Comparison of ENCODE assay signal across 1 cellular context in the genomic region with DNA sequence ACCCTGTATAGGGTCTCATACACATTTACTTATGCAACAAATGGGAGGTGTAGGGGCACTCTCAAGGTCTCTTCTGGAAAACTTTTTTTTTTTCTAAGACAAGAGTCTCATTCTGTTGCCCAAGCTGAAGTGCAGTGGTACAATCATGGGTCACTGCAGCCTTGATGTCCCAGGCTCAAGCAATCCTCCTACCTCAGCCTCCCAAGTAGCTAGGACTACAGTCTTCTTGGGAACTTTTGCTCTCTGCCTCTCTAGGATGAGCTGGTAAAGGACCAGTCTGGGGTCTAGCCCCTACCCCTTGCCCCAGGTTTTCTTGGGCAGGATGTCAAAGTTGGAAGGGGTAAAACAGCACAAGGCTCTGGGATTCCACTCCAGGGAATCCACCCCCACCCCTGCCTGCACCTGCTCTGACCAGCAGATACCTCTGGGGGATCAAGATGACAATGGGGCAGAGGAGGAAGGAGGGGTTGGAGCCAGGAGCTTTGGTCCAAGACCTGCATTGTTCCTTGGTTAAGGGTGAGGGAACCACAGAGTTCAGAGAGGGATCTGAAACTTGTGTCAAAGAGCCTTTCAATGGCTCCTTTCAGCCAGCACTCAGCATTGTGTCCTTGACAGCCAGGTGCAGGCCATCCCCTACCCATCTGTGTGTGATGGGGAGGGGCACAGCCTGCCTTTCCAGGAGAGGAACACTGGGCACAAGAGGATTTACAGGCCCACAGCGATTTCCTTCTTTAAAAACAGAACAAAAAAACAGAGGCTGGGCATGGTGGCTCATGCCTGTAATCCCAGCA.
TF ChIP-seq lines count a peak whose summit lies in the region.

No MANE protein-coding gene starts in this region.

TF ChIP-seq in WTC11, 78 proteins besides CTCF, POLR2A, EP300 and RAD21 (continued from another document):
- TF ChIP-seq ARID4B (CRISPR knock-in tag; IDR thresholded peaks at IDR 0.05; ENCODE audit: borderline replicate concordance): no peak
- TF ChIP-seq ZNF138 (CRISPR knock-in tag; conservative IDR thresholded peaks at IDR 0.05): no peak
- TF ChIP-seq, protein P1, sequence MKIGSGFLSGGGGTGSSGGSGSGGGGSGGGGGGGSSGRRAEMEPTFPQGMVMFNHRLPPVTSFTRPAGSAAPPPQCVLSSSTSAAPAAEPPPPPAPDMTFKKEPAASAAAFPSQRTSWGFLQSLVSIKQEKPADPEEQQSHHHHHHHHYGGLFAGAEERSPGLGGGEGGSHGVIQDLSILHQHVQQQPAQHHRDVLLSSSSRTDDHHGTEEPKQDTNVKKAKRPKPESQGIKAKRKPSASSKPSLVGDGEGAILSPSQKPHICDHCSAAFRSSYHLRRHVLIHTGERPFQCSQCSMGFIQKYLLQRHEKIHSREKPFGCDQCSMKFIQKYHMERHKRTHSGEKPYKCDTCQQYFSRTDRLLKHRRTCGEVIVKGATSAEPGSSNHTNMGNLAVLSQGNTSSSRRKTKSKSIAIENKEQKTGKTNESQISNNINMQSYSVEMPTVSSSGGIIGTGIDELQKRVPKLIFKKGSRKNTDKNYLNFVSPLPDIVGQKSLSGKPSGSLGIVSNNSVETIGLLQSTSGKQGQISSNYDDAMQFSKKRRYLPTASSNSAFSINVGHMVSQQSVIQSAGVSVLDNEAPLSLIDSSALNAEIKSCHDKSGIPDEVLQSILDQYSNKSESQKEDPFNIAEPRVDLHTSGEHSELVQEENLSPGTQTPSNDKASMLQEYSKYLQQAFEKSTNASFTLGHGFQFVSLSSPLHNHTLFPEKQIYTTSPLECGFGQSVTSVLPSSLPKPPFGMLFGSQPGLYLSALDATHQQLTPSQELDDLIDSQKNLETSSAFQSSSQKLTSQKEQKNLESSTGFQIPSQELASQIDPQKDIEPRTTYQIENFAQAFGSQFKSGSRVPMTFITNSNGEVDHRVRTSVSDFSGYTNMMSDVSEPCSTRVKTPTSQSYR (CRISPR knock-in tag; IDR thresholded peaks at IDR 0.05): no peak
- TF ChIP-seq, protein P2, sequence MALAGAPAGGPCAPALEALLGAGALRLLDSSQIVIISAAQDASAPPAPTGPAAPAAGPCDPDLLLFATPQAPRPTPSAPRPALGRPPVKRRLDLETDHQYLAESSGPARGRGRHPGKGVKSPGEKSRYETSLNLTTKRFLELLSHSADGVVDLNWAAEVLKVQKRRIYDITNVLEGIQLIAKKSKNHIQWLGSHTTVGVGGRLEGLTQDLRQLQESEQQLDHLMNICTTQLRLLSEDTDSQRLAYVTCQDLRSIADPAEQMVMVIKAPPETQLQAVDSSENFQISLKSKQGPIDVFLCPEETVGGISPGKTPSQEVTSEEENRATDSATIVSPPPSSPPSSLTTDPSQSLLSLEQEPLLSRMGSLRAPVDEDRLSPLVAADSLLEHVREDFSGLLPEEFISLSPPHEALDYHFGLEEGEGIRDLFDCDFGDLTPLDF (CRISPR knock-in tag; IDR thresholded peaks at IDR 0.05): no peak
- no peak for TF ChIP-seq USF1 (CRISPR knock-in tag; IDR thresholded peaks at IDR 0.05)
- TF ChIP-seq MLX (CRISPR knock-in tag; IDR thresholded peaks at IDR 0.05): no peak
